In genomic region chr1:11485191-11485590, GRCh38 we compare ENCODE assay signal across 11 cellular contexts.
"Had no signal": no experiment of that assay in that cellular context is flagged by ENCODE, and none has a peak within 500 bp of the region (broad histone marks: within the 10 kb centered on the region; RNA-seq: fewer than 3 reads in every experiment).

No MANE protein-coding gene starts in this region.

- DNase-seq: activated CD4-positive, alpha-beta memory T cell treated with anti-CD3 and anti-CD28 coated beads for 36 hours; activated gamma-delta T cell treated with Interleukin-2 at 50 U/mL for 16 hours; activated naive CD8-positive, alpha-beta T cell treated with anti-CD3 and anti-CD28 coated beads for 36 hours; activated T-cell treated with anti-CD3 and anti-CD28 coated beads, Interleukin-2, amount 50 U/mL, for 4 hours; esophagus squamous epithelium; foreskin fibroblast; naive B cell; right lobe of liver; stimulated activated naive CD8-positive, alpha-beta T cell treated with anti-CD3 and anti-CD28 coated beads, Interleukin-15, Interleukin-2, amounts not matched to agents 100 U/mL and 50 U/mL, for 24 hours; T-helper 9 cell; upper lobe of left lung had no signal

- H3K9me3 Mint-ChIP-seq: activated CD4-positive, alpha-beta memory T cell treated with anti-CD3 and anti-CD28 coated beads for 36 hours; activated naive CD8-positive, alpha-beta T cell treated with anti-CD3 and anti-CD28 coated beads for 36 hours; activated T-cell treated with anti-CD3 and anti-CD28 coated beads, Interleukin-2, amount 50 U/mL, for 4 hours had no signal

- H3K36me3 Mint-ChIP-seq: activated naive CD8-positive, alpha-beta T cell treated with anti-CD3 and anti-CD28 coated beads for 36 hours had no signal

- H3K9me3 ChIP-seq: esophagus squamous epithelium, right lobe of liver, upper lobe of left lung had no signal

- H3K4me1 ChIP-seq: right lobe of liver, upper lobe of left lung had no signal

- ATAC-seq: activated T-cell treated with anti-CD3 and anti-CD28 coated beads, Interleukin-2, amount 50 U/mL, for 4 hours; right lobe of liver; stimulated activated naive CD8-positive, alpha-beta T cell treated with anti-CD3 and anti-CD28 coated beads, Interleukin-15, Interleukin-2, amounts not matched to agents 100 U/mL and 50 U/mL, for 24 hours had no signal

- H3K36me3 ChIP-seq: esophagus squamous epithelium, right lobe of liver, upper lobe of left lung had no signal

- H3K4me3 Mint-ChIP-seq: activated CD4-positive, alpha-beta memory T cell treated with anti-CD3 and anti-CD28 coated beads for 36 hours; activated naive CD8-positive, alpha-beta T cell treated with anti-CD3 and anti-CD28 coated beads for 36 hours; activated T-cell treated with anti-CD3 and anti-CD28 coated beads, Interleukin-2, amount 50 U/mL, for 4 hours; naive B cell had no signal

- H3K27ac Mint-ChIP-seq: activated CD4-positive, alpha-beta memory T cell treated with anti-CD3 and anti-CD28 coated beads for 36 hours; activated naive CD8-positive, alpha-beta T cell treated with anti-CD3 and anti-CD28 coated beads for 36 hours; naive B cell had no signal

- H3K4me3 ChIP-seq: esophagus squamous epithelium, right lobe of liver, upper lobe of left lung had no signal

- H3K27ac ChIP-seq: esophagus squamous epithelium, right lobe of liver, upper lobe of left lung had no signal
